Comparison of ENCODE assay signal across 8 cellular contexts in the genomic region with DNA sequence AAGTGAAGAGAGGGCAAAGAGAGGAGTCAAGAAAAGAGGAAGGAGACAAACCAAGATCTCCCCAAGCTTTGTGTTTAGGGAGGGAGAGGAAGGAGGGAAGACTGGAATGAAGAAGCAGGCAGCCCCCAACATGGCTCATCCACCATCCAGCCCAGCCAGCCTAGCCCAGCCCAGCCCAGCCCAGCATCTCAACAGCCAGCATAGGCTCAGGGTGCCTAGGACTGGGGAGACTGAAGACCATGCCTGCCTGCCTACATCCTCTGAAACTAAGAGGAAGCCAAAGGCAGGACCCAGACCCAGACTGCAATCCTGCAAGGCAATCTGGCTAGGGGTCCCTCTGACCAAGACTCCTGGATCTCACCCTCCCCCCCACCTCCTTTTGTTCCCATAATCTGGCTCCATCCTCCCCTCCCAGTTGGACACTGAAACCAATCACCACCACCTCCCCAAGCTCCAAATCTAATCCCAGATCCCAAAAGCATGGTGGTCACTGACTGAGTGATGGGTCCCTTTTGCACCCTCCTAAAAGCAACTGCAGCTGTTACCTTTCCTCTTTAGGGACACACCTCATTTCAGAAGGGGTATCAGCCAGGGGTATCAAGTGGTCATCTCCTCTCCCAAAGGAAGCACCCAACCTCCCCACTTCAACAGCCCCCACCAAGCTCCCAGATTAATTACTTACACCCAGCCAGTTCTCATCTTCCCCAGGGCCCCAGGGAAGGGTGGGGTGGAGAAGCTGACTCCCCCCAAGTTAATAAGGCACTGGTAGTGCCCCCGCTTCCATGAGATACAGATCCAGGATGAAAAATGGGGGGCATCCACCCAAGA. TPM values are rescaled to one million over a fixed set of nuclear protein-coding genes. Genes with fewer than 3 reads are reported as not detected.
DNase-seq lines count a peak whose midpoint lies in the region; ATAC-seq and TF ChIP-seq lines count a peak whose summit lies in the region.

No MANE protein-coding gene starts in this region.

- no peaks in the 10 kb centered on the region; the same call in 1 of the 2 replicates for H4K20me1 ChIP-seq in MM.1S (ENCODE audit: insufficient read depth, low read length)

- no peaks in the 10 kb centered on the region for H3K9me2 ChIP-seq in MM.1S (replicated peaks; ENCODE audit: insufficient read depth, low read length)

- no peaks in the 10 kb centered on the region for H3K9me3 Mint-ChIP-seq in natural killer cell treated with Interleukin-12 subunit alpha and Interleukin-12 subunit beta and Interleukin-15 and Interleukin-18, amount 100 ng/mL, for 72 hours

- H3K27ac ChIP-seq in MM.1S (ENCODE audit: low read length) (no peak overlapping the region), colonic mucosa (no peak overlapping the region)

- H3K9ac ChIP-seq in MM.1S (ENCODE audit: low read length) (peak overlapping the region; percentile 92), colonic mucosa (ENCODE audit: low read depth in 2 of 2, low read length in 2 of 2) (peak overlapping the region; percentile 81 to 90)

- H3K4me1 ChIP-seq in BE2C = peaks cover 16% of the 10 kb centered on the region
- H3K4me1 ChIP-seq in MM.1S (ENCODE audit: low read length) = peaks cover 13% of the 10 kb centered on the region; the same call in 1 of the 2 replicates
- H3K4me1 ChIP-seq in colonic mucosa = no peaks in the 10 kb centered on the region

- H3K27me3 ChIP-seq in BE2C (no peaks in the 10 kb centered on the region), MM.1S (replicated peaks; ENCODE audit: insufficient read depth, low read length) (no peaks in the 10 kb centered on the region), colonic mucosa (no peaks in the 10 kb centered on the region)

- DNase-seq in BE2C = no peak
- no peak for DNase-seq in MM.1S
- no peak for DNase-seq in colonic mucosa
- DNase-seq in natural killer cell treated with Interleukin-12 subunit alpha and Interleukin-12 subunit beta and Interleukin-15 and Interleukin-18, amount 100 ng/mL, for 72 hours (ENCODE audit: low spot score) = no peak
- DNase-seq in DMS79 treated with DMSO at 0.1 percent for 48 hours (lab: John Stamatoyannopoulos, UW) = no peak

- peak overlapping the region; percentile 90 for H3K4me2 ChIP-seq in MM.1S (ENCODE audit: low read depth, low read length)

- peaks cover 14 to 20% of the 10 kb centered on the region in 2 donors for H3K4me1 Mint-ChIP-seq in natural killer cell treated with Interleukin-12 subunit alpha and Interleukin-12 subunit beta and Interleukin-15 and Interleukin-18, amount 100 ng/mL, for 72 hours (ENCODE audit: low read depth in 2 of 2)

- H3K4me3 Mint-ChIP-seq in natural killer cell treated with Interleukin-12 subunit alpha and Interleukin-12 subunit beta and Interleukin-15 and Interleukin-18, amount 100 ng/mL, for 72 hours = peak overlapping the region; percentile 86

- no peaks in the 10 kb centered on the region for H3K27me3 Mint-ChIP-seq in natural killer cell treated with Interleukin-12 subunit alpha and Interleukin-12 subunit beta and Interleukin-15 and Interleukin-18, amount 100 ng/mL, for 72 hours

- no peaks in the 10 kb centered on the region for H3K36me3 Mint-ChIP-seq in natural killer cell treated with Interleukin-12 subunit alpha and Interleukin-12 subunit beta and Interleukin-15 and Interleukin-18, amount 100 ng/mL, for 72 hours

- H3K27ac Mint-ChIP-seq in natural killer cell treated with Interleukin-12 subunit alpha and Interleukin-12 subunit beta and Interleukin-15 and Interleukin-18, amount 100 ng/mL, for 72 hours = peak overlapping the region; percentile 89 to 95

- H3K9me3 ChIP-seq in BE2C (no peaks in the 10 kb centered on the region), MM.1S (replicated peaks; ENCODE audit: insufficient read depth, low read length) (no peaks in the 10 kb centered on the region), colonic mucosa (no peaks in the 10 kb centered on the region)

- H3K36me3 ChIP-seq in BE2C (no peaks in the 10 kb centered on the region), MM.1S (replicated peaks; ENCODE audit: insufficient read depth, low read length) (no peaks in the 10 kb centered on the region), colonic mucosa (no peaks in the 10 kb centered on the region)

- intact Hi-C loops in colonic mucosa (cut with DNase I) = no loop called here

- no peaks in the 10 kb centered on the region for H3F3A ChIP-seq in MM.1S (ENCODE audit: insufficient read depth, low read length)

- H3K4me3 ChIP-seq in BE2C (ENCODE audit: low read depth, low read length) (peak overlapping the region; percentile 85), MM.1S (ENCODE audit: low read length) (peak overlapping the region; percentile 97), colonic mucosa (peak overlapping the region; percentile 84)

- H3K79me2 ChIP-seq in MM.1S (ENCODE audit: low read length) = peaks cover 60% of the 10 kb centered on the region

- ATAC-seq in natural killer cell treated with Interleukin-12 subunit alpha and Interleukin-12 subunit beta and Interleukin-15 and Interleukin-18, amount 100 ng/mL, for 72 hours = no peak
- no peak for ATAC-seq in HG03378 (IDR thresholded peaks at IDR 0.05; ENCODE audit: unreplicated experiment)
- no peak for ATAC-seq in HG03039 (IDR thresholded peaks at IDR 0.05; ENCODE audit: unreplicated experiment)
- ATAC-seq in HG03280 (IDR thresholded peaks at IDR 0.05; ENCODE audit: unreplicated experiment) = no peak

- TF ChIP-seq CTCF in BE2C (IDR thresholded peaks at IDR 0.05; ENCODE audit: low read depth, low read length) (no peak), MM.1S (IDR thresholded peaks at IDR 0.05; ENCODE audit: low read length) (no peak), colonic mucosa (IDR thresholded peaks at IDR 0.05) (no peak)

- H2AFZ ChIP-seq in MM.1S (ENCODE audit: low read length) = no peak overlapping the region

RNA-seq across cellular contexts. Expression of a gene that starts 1.2 kb away (rescaled TPM):
- polyA plus RNA-seq in BE2C (2012; ENCODE audit: insufficient read depth, insufficient read length, low read depth) = 179 TPM
- total RNA-seq in colonic mucosa = 10 to 100 TPM; 19.0 to 26.6 TPM
- total RNA-seq in natural killer cell treated with Interleukin-12 subunit alpha and Interleukin-12 subunit beta and Interleukin-15 and Interleukin-18, amount 100 ng/mL, for 72 hours = 10 to 100 TPM; 12.8 to 13.9 TPM

RNA-seq across cellular contexts. Expression of a gene that starts 19.5 kb away (rescaled TPM):
- 2.1 TPM for polyA plus RNA-seq in BE2C (2012; ENCODE audit: insufficient read depth, insufficient read length, low read depth)
- total RNA-seq in colonic mucosa = 10 to 100 TPM in 1 of 2 donors, 1 to 10 TPM in 1; 2.7 to 11.5 TPM
- total RNA-seq in natural killer cell treated with Interleukin-12 subunit alpha and Interleukin-12 subunit beta and Interleukin-15 and Interleukin-18, amount 100 ng/mL, for 72 hours = 10 to 100 TPM in 1 of 2 donors, 1 to 10 TPM in 1; 8.6 to 20.9 TPM

RNA-seq across cellular contexts. Expression of a gene that starts 48.3 kb away (rescaled TPM):
- 2.3 TPM for polyA plus RNA-seq in BE2C (2012; ENCODE audit: insufficient read depth, insufficient read length, low read depth)
- total RNA-seq in colonic mucosa = under 1 TPM in 1 of 2 donors, not detected in 1; 0.32 TPM
- under 1 TPM in 1 of 2 donors, not detected in 1; 0.33 TPM for total RNA-seq in natural killer cell treated with Interleukin-12 subunit alpha and Interleukin-12 subunit beta and Interleukin-15 and Interleukin-18, amount 100 ng/mL, for 72 hours

RNA-seq across cellular contexts. Expression of a gene that starts 51.7 kb away (rescaled TPM):
- 92.3 TPM for polyA plus RNA-seq in BE2C (2012; ENCODE audit: insufficient read depth, insufficient read length, low read depth)
- 10 to 100 TPM; 28.3 to 44.7 TPM for total RNA-seq in colonic mucosa
- 10 to 100 TPM; 24.6 to 26.8 TPM for total RNA-seq in natural killer cell treated with Interleukin-12 subunit alpha and Interleukin-12 subunit beta and Interleukin-15 and Interleukin-18, amount 100 ng/mL, for 72 hours

RNA-seq across cellular contexts. Expression of a gene that starts 55.7 kb away (rescaled TPM):
- 48.8 TPM for polyA plus RNA-seq in BE2C (2012; ENCODE audit: insufficient read depth, insufficient read length, low read depth)
- 10 to 100 TPM; 60.9 to 74.3 TPM for total RNA-seq in colonic mucosa
- total RNA-seq in natural killer cell treated with Interleukin-12 subunit alpha and Interleukin-12 subunit beta and Interleukin-15 and Interleukin-18, amount 100 ng/mL, for 72 hours = 10 to 100 TPM; 68.6 to 70.0 TPM
